8 cellular contexts compared by ENCODE assay signal in the genomic region with DNA sequence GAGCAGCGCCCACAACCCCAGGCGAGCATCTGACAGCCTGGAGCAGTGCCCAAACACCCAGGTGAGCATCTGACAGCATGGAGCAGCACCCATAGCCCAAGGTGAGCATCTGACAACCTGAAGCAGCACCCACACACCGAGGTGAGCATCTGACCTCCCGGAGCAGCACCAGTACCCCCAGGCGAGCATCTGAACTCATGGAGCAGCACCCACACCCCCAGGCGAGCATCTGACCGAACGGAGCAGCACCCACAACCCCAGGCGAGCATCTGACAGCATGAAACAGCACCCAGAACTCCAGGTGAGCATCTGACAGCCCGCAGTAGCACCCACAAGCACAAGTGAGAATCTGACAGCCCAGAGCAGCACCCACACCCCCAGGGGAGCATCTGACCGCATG. TPM values are rescaled to one million over a fixed set of nuclear protein-coding genes. Genes with fewer than 3 reads are reported as not detected.
DNase-seq lines count a peak whose midpoint lies in the region; ATAC-seq and TF ChIP-seq lines count a peak whose summit lies in the region.
"Not testable (repeated sequence)": the region's sequence is repeated elsewhere in the genome, so short reads cannot be mapped to it uniquely, and the experiment has no call there.
"Had no signal": no experiment of that assay in that cellular context is flagged by ENCODE, and none has a peak within 500 bp of the region (broad histone marks: within the 10 kb centered on the region; RNA-seq: fewer than 3 reads in every experiment).

No MANE protein-coding gene starts in this region.

- not testable (repeated sequence) for H3K9ac ChIP-seq in colonic mucosa (ENCODE audit: low read depth in 2 of 2, low read length in 2 of 2)

- peak; percentile 51 for DNase-seq in activated CD8-positive, alpha-beta memory T cell treated with anti-CD3 and anti-CD28 coated beads, Interleukin-2, amount 50 U/mL, for 48 hours
- DNase-seq in colonic mucosa: peak; percentile 19
- DNase-seq in cardiac septum (ENCODE audit: low spot score): peak; percentile 72
- DNase-seq in left lobe of liver (ENCODE audit: low spot score): peak; percentile 53
- peak; percentile 91 for DNase-seq in mesenteric fat pad (ENCODE audit: low spot score)
- peak; percentile 40 for DNase-seq in posterior vena cava (ENCODE audit: low spot score)
- peak; percentile 40 for DNase-seq in ureter (ENCODE audit: low spot score)

- intact Hi-C loops in colonic mucosa (cut with DNase I); cardiac septum (cut with DNase I); posterior vena cava (cut with DNase I): not testable (repeated sequence)

- TF ChIP-seq CTCF in colonic mucosa (IDR thresholded peaks at IDR 0.05): not testable (repeated sequence)

- H3K4me1 ChIP-seq in colonic mucosa: not testable (repeated sequence)

- not testable (repeated sequence) for H3K36me3 ChIP-seq in colonic mucosa

- not testable (repeated sequence) for H3K4me3 ChIP-seq in colonic mucosa

- not testable (repeated sequence) for ATAC-seq in left lobe of liver

- H3K9me3 ChIP-seq in colonic mucosa: not testable (repeated sequence)

- not testable (repeated sequence) for H3K27me3 ChIP-seq in colonic mucosa

- not testable (repeated sequence) for H3K27ac ChIP-seq in colonic mucosa

RNA-seq across cellular contexts. Expression of a gene that starts 38.8 kb away (rescaled TPM):
- total RNA-seq in colonic mucosa (10 to 100 TPM; 11.4 to 13.9 TPM), cardiac septum (not detected), left lobe of liver (not detected), mesenteric fat pad (3.2 TPM), posterior vena cava (1 to 10 TPM in 1 of 2 donors, under 1 TPM in 1; 0.57 to 1.8 TPM), ureter (18.1 TPM)
- total RNA-seq: Caco-2 had no signal

Comparison
In these comparisons a context has a peak if more than half of its experiments do, and no peak if none do; other contexts are left out.
1. DNase-seq: peak in every context shown above with its lines; median percentile 91 in mesenteric fat pad; 72 in cardiac septum; 53 in left lobe of liver; 51 in activated CD8-positive, alpha-beta memory T cell treated with anti-CD3 and anti-CD28 coated beads, Interleukin-2, amount 50 U/mL, for 48 hours; 40 in posterior vena cava; 40 in ureter; 19 in colonic mucosa.